20 cellular contexts compared by ENCODE assay signal in genomic region chr1:213883618-213884017, GRCh38.
"Had no signal": no experiment of that assay in that cellular context is flagged by ENCODE, and none has a peak within 500 bp of the region (broad histone marks: within the 10 kb centered on the region; RNA-seq: fewer than 3 reads in every experiment).

No MANE protein-coding gene starts in this region.

- H3K36me3 Mint-ChIP-seq: activated naive CD4-positive, alpha-beta T cell treated with anti-CD3 and anti-CD28 coated beads, Interleukin-2, amount 50 U/mL, for 24 hours; type B pancreatic cell had no signal

- H3K4me3 ChIP-seq: ascending aorta, coronary artery, gastrocnemius medialis, left ventricle myocardium inferior, sigmoid colon, spleen, testis had no signal

- DNase-seq: activated CD4-positive, alpha-beta T cell treated with anti-CD3 and anti-CD28 coated beads, Interleukin-2, amount 10 ng/mL, durations not matched to agents 24 days and 14 days; activated CD8-positive, alpha-beta T cell treated with anti-CD3 and anti-CD28 coated beads for 36 hours; activated effector memory CD4-positive, alpha-beta T cell treated with Interleukin-2 at 50 U/mL for 16 hours; activated T-cell treated with anti-CD3 and anti-CD28 coated beads, Interleukin-2, amount 50 U/mL, for 4 hours; gastrocnemius medialis; left ventricle myocardium inferior; mammary epithelial cell; midbrain; nucleus accumbens; sigmoid colon; spleen; stimulated activated naive CD4-positive, alpha-beta T cell treated with Interleukin-2 at 50 U/mL for 16 hours; T1000; testis had no signal

- FAIRE-seq: endometrium had no signal

- H3K27me3 ChIP-seq: ascending aorta, gastrocnemius medialis, sigmoid colon, testis had no signal

- ATAC-seq: activated CD8-positive, alpha-beta T cell treated with anti-CD3 and anti-CD28 coated beads for 36 hours; activated T-cell treated with anti-CD3 and anti-CD28 coated beads, Interleukin-2, amount 50 U/mL, for 4 hours; gastrocnemius medialis had no signal

- H3K9me3 Mint-ChIP-seq: activated CD4-positive, alpha-beta T cell treated with anti-CD3 and anti-CD28 coated beads, Interleukin-2, amount 10 ng/mL, durations not matched to agents 24 days and 14 days; activated CD8-positive, alpha-beta T cell treated with anti-CD3 and anti-CD28 coated beads for 36 hours; activated naive CD4-positive, alpha-beta T cell treated with anti-CD3 and anti-CD28 coated beads, Interleukin-2, amount 50 U/mL, for 24 hours; activated T-cell treated with anti-CD3 and anti-CD28 coated beads, Interleukin-2, amount 50 U/mL, for 4 hours; type B pancreatic cell had no signal

- H3K4me3 Mint-ChIP-seq: activated CD4-positive, alpha-beta T cell treated with anti-CD3 and anti-CD28 coated beads, Interleukin-2, amount 10 ng/mL, durations not matched to agents 24 days and 14 days; activated CD8-positive, alpha-beta T cell treated with anti-CD3 and anti-CD28 coated beads for 36 hours; activated naive CD4-positive, alpha-beta T cell treated with anti-CD3 and anti-CD28 coated beads, Interleukin-2, amount 50 U/mL, for 24 hours; activated T-cell treated with anti-CD3 and anti-CD28 coated beads, Interleukin-2, amount 50 U/mL, for 4 hours; nephron; type B pancreatic cell had no signal

- H3K27me3 Mint-ChIP-seq: activated CD4-positive, alpha-beta T cell treated with anti-CD3 and anti-CD28 coated beads, Interleukin-2, amount 10 ng/mL, durations not matched to agents 24 days and 14 days; activated CD8-positive, alpha-beta T cell treated with anti-CD3 and anti-CD28 coated beads for 36 hours; activated naive CD4-positive, alpha-beta T cell treated with anti-CD3 and anti-CD28 coated beads, Interleukin-2, amount 50 U/mL, for 24 hours had no signal

- H3K4me1 Mint-ChIP-seq: activated CD4-positive, alpha-beta T cell treated with anti-CD3 and anti-CD28 coated beads, Interleukin-2, amount 10 ng/mL, durations not matched to agents 24 days and 14 days; nephron had no signal

- H3K27ac Mint-ChIP-seq: activated CD4-positive, alpha-beta T cell treated with anti-CD3 and anti-CD28 coated beads, Interleukin-2, amount 10 ng/mL, durations not matched to agents 24 days and 14 days; activated CD8-positive, alpha-beta T cell treated with anti-CD3 and anti-CD28 coated beads for 36 hours; activated naive CD4-positive, alpha-beta T cell treated with anti-CD3 and anti-CD28 coated beads, Interleukin-2, amount 50 U/mL, for 24 hours; nephron; type B pancreatic cell had no signal

- H3K27ac ChIP-seq: ascending aorta, coronary artery, gastrocnemius medialis, left ventricle myocardium inferior, sigmoid colon, spleen, testis had no signal
